Comparison of ENCODE assay signal across 1 cellular context in genomic region chr9:86126998-86127972, GRCh38.
TF ChIP-seq lines count a peak whose summit lies in the region.

No MANE protein-coding gene starts in this region.

TF ChIP-seq in GM12878, 131 proteins besides CTCF, POLR2A, EP300 and RAD21 (continued from another document):
- TF ChIP-seq CEBPZ (IDR thresholded peaks at IDR 0.05; ENCODE audit: low read depth, low read length) (no peak), TAF1 (IDR thresholded peaks at IDR 0.05; ENCODE audit: borderline replicate concordance, low read depth, low read length) (no peak), CEBPB (IDR thresholded peaks at IDR 0.05; ENCODE audit: borderline replicate concordance in 1 of 2, low read depth in 2 of 2, low read length in 2 of 2) (no peak), SRF (IDR thresholded peaks at IDR 0.05; ENCODE audit: low read depth in 2 of 2, low read length in 2 of 2) (no peak), FOXM1 (IDR thresholded peaks at IDR 0.05; ENCODE audit: low read depth, low read length) (no peak), ASH2L (IDR thresholded peaks at IDR 0.05; ENCODE audit: borderline replicate concordance, low read depth) (no peak), FOXK2 (IDR thresholded peaks at IDR 0.05) (no peak), MTA3 (IDR thresholded peaks at IDR 0.05; ENCODE audit: borderline replicate concordance, low read length) (no peak)
